38 cellular contexts compared by ENCODE assay signal in genomic region chr7:132619967-132620366, GRCh38. TPM values are rescaled to one million over a fixed set of nuclear protein-coding genes. Genes with fewer than 3 reads are reported as not detected.
"Had no signal": no experiment of that assay in that cellular context is flagged by ENCODE, and none has a peak within 500 bp of the region (broad histone marks: within the 10 kb centered on the region; RNA-seq: fewer than 3 reads in every experiment).

No MANE protein-coding gene starts in this region.

- H3K27me3 ChIP-seq: adrenal gland had no signal

- H3K9me3 Mint-ChIP-seq: activated B cell treated with CpG ODN at 0.5 μM for 24 hours; activated CD4-positive, alpha-beta memory T cell treated with anti-CD3 and anti-CD28 coated beads for 36 hours; activated CD8-positive, alpha-beta T cell treated with anti-CD3 and anti-CD28 coated beads for 36 hours; activated naive CD4-positive, alpha-beta T cell treated with anti-CD3 and anti-CD28 coated beads for 36 hours; activated naive CD4-positive, alpha-beta T cell treated with anti-CD3 and anti-CD28 coated beads, Interleukin-2, amount 50 U/mL, for 72 hours; activated naive CD8-positive, alpha-beta T cell treated with anti-CD3 and anti-CD28 coated beads for 36 hours; activated T-cell treated with anti-CD3 and anti-CD28 coated beads, Interleukin-2, amount 50 U/mL, for 4 hours; activated T-cell treated with anti-CD3 and anti-CD28 coated beads, Interleukin-2, amount 50 U/mL, for 72 hours; activated T-helper 1 cell treated with anti-CD3 and anti-CD28 coated beads, Interleukin-12 subunit alpha, Interleukin-12 subunit beta, Interleukin-2, Interleukin-4 antibody, amounts not matched to agents 30 ng/mL and 10 ng/mL and 1 ng/mL, durations not matched to agents 14 hours and 24 hours and 36 hours; activated T-helper 17 cell treated with anti-CD3 and anti-CD28 coated beads, Interleukin-2, amount 50 U/mL, for 72 hours; central memory CD8-positive, alpha-beta T cell; T-helper 1 cell treated with Interleukin-12 subunit alpha and Interleukin-12 subunit beta and Interleukin-4 antibody, amounts not matched to agents 30 μg/mL and 1 μg/mL, for 36 hours; T-helper 2 cell treated with Interferon-gamma antibody and Interleukin-4, amounts not matched to agents 5 μg/mL and 100 μg/mL, for 36 hours had no signal

- H3K27ac Mint-ChIP-seq: activated B cell treated with CpG ODN at 0.5 μM for 24 hours; activated CD4-positive, alpha-beta memory T cell treated with anti-CD3 and anti-CD28 coated beads for 36 hours; activated CD4-positive, alpha-beta T cell treated with anti-CD3 and anti-CD28 coated beads, Interleukin-2, amount 10 ng/mL, durations not matched to agents 24 days and 14 days; activated CD8-positive, alpha-beta T cell treated with anti-CD3 and anti-CD28 coated beads for 36 hours; activated naive CD4-positive, alpha-beta T cell treated with anti-CD3 and anti-CD28 coated beads for 36 hours; activated naive CD4-positive, alpha-beta T cell treated with anti-CD3 and anti-CD28 coated beads, Interleukin-2, amount 50 U/mL, for 72 hours; activated naive CD8-positive, alpha-beta T cell treated with anti-CD3 and anti-CD28 coated beads for 36 hours; activated T-cell treated with anti-CD3 and anti-CD28 coated beads, Interleukin-2, amount 50 U/mL, for 72 hours; activated T-helper 1 cell treated with anti-CD3 and anti-CD28 coated beads, Interleukin-12 subunit alpha, Interleukin-12 subunit beta, Interleukin-2, Interleukin-4 antibody, amounts not matched to agents 30 ng/mL and 10 ng/mL and 1 ng/mL, durations not matched to agents 14 hours and 24 hours and 36 hours; activated T-helper 17 cell treated with anti-CD3 and anti-CD28 coated beads, Interleukin-2, amount 50 U/mL, for 72 hours; brain; T-helper 1 cell treated with Interleukin-12 subunit alpha and Interleukin-12 subunit beta and Interleukin-4 antibody, amounts not matched to agents 30 μg/mL and 1 μg/mL, for 36 hours; T-helper 2 cell treated with Interferon-gamma antibody and Interleukin-4, amounts not matched to agents 5 μg/mL and 100 μg/mL, for 36 hours had no signal

- H3K36me3 ChIP-seq: adrenal gland, cardiac muscle cell had no signal

- H3K4me3 ChIP-seq: adrenal gland, cardiac muscle cell had no signal

- H3K4me1 ChIP-seq: adrenal gland had no signal

- H3K27ac ChIP-seq: adrenal gland, cardiac muscle cell, VCaP had no signal

- DNase-seq: activated B cell treated with CpG ODN at 0.5 μM for 24 hours; activated CD4-positive, alpha-beta memory T cell treated with anti-CD3 and anti-CD28 coated beads for 36 hours; activated CD4-positive, alpha-beta T cell treated with anti-CD3 and anti-CD28 coated beads for 4 hours; activated CD4-positive, alpha-beta T cell treated with anti-CD3 and anti-CD28 coated beads, Interleukin-2, amount 10 ng/mL, durations not matched to agents 24 days and 14 days; activated CD4-positive, alpha-beta T cell treated with anti-CD3 and anti-CD28 coated beads, Interleukin-2, amount 50 U/mL, for 1 hour; activated CD4-positive, alpha-beta T cell treated with anti-CD3 and anti-CD28 coated beads, Interleukin-2, amount 50 U/mL, for 4 hours; activated CD4-positive, CD25-positive, alpha-beta regulatory T cell treated with anti-CD3 and anti-CD28 coated beads, Interleukin-2, amount 50 U/mL, for 72 hours; activated CD8-positive, alpha-beta memory T cell treated with anti-CD3 and anti-CD28 coated beads, Interleukin-2, amount 50 U/mL, for 4 hours; activated CD8-positive, alpha-beta T cell treated with anti-CD3 and anti-CD28 coated beads for 36 hours; activated effector memory CD4-positive, alpha-beta T cell treated with anti-CD3 and anti-CD28 coated beads, Interleukin-2, amount 50 U/mL, for 16 hours; activated gamma-delta T cell treated with Interleukin-2 at 50 U/mL for 16 hours; activated naive CD4-positive, alpha-beta T cell; activated naive CD4-positive, alpha-beta T cell treated with anti-CD3 and anti-CD28 coated beads for 36 hours; activated naive CD4-positive, alpha-beta T cell treated with anti-CD3 and anti-CD28 coated beads, Interleukin-2, amount 50 U/mL, for 16 hours; activated naive CD8-positive, alpha-beta T cell treated with anti-CD3 and anti-CD28 coated beads for 36 hours; activated T-cell treated with anti-CD3 and anti-CD28 coated beads for 4 hours; activated T-cell treated with anti-CD3 and anti-CD28 coated beads, Interleukin-2, amount 50 U/mL, for 1 hour; activated T-cell treated with anti-CD3 and anti-CD28 coated beads, Interleukin-2, amount 50 U/mL, for 4 hours; activated T-cell treated with anti-CD3 and anti-CD28 coated beads, Interleukin-2, amount 50 U/mL, for 72 hours; adrenal gland; amniotic stem cell; aorta; caudate nucleus; cerebellar nuclear complex; T-helper 1 cell; T-helper 2 cell; T-helper 9 cell had no signal

- FAIRE-seq: bronchial epithelial cell, TTC549 had no signal

- H3K36me3 Mint-ChIP-seq: activated CD4-positive, alpha-beta memory T cell treated with anti-CD3 and anti-CD28 coated beads for 36 hours; activated naive CD4-positive, alpha-beta T cell treated with anti-CD3 and anti-CD28 coated beads, Interleukin-2, amount 50 U/mL, for 72 hours; activated naive CD8-positive, alpha-beta T cell treated with anti-CD3 and anti-CD28 coated beads for 36 hours; brain had no signal

- ATAC-seq: activated CD8-positive, alpha-beta T cell treated with anti-CD3 and anti-CD28 coated beads for 36 hours; activated naive CD4-positive, alpha-beta T cell treated with anti-CD3 and anti-CD28 coated beads, Interleukin-2, amount 50 U/mL, for 72 hours; activated T-cell treated with anti-CD3 and anti-CD28 coated beads, Interleukin-2, amount 50 U/mL, for 4 hours; activated T-cell treated with anti-CD3 and anti-CD28 coated beads, Interleukin-2, amount 50 U/mL, for 72 hours; activated T-helper 17 cell treated with anti-CD3 and anti-CD28 coated beads, Interleukin-2, amount 50 U/mL, for 72 hours had no signal

- H3K4me3 Mint-ChIP-seq: activated B cell treated with CpG ODN at 0.5 μM for 24 hours; activated CD4-positive, alpha-beta memory T cell treated with anti-CD3 and anti-CD28 coated beads for 36 hours; activated CD4-positive, alpha-beta T cell treated with anti-CD3 and anti-CD28 coated beads, Interleukin-2, amount 10 ng/mL, durations not matched to agents 24 days and 14 days; activated CD8-positive, alpha-beta T cell treated with anti-CD3 and anti-CD28 coated beads for 36 hours; activated naive CD4-positive, alpha-beta T cell treated with anti-CD3 and anti-CD28 coated beads for 36 hours; activated naive CD8-positive, alpha-beta T cell treated with anti-CD3 and anti-CD28 coated beads for 36 hours; activated T-cell treated with anti-CD3 and anti-CD28 coated beads, Interleukin-2, amount 50 U/mL, for 4 hours; activated T-cell treated with anti-CD3 and anti-CD28 coated beads, Interleukin-2, amount 50 U/mL, for 72 hours; activated T-helper 1 cell treated with anti-CD3 and anti-CD28 coated beads, Interleukin-12 subunit alpha, Interleukin-12 subunit beta, Interleukin-2, Interleukin-4 antibody, amounts not matched to agents 30 ng/mL and 10 ng/mL and 1 ng/mL, durations not matched to agents 14 hours and 24 hours and 36 hours; activated T-helper 17 cell treated with anti-CD3 and anti-CD28 coated beads, Interleukin-2, amount 50 U/mL, for 72 hours; brain; central memory CD8-positive, alpha-beta T cell; T-helper 1 cell treated with Interleukin-12 subunit alpha and Interleukin-12 subunit beta and Interleukin-4 antibody, amounts not matched to agents 30 μg/mL and 1 μg/mL, for 36 hours; T-helper 2 cell treated with Interferon-gamma antibody and Interleukin-4, amounts not matched to agents 5 μg/mL and 100 μg/mL, for 36 hours had no signal

- H3K9me3 ChIP-seq: adrenal gland had no signal

- H3K4me1 Mint-ChIP-seq: activated CD4-positive, alpha-beta T cell treated with anti-CD3 and anti-CD28 coated beads, Interleukin-2, amount 10 ng/mL, durations not matched to agents 24 days and 14 days; activated T-helper 17 cell treated with anti-CD3 and anti-CD28 coated beads, Interleukin-2, amount 50 U/mL, for 72 hours; central memory CD8-positive, alpha-beta T cell had no signal

RNA-seq across cellular contexts. Expression of gene PLXNA4, which starts 43.7 kb away (rescaled TPM):
- total RNA-seq: activated B cell treated with CpG ODN at 0.5 μM for 24 hours had no signal
